1 cellular context compared by ENCODE assay signal in the genomic region with DNA sequence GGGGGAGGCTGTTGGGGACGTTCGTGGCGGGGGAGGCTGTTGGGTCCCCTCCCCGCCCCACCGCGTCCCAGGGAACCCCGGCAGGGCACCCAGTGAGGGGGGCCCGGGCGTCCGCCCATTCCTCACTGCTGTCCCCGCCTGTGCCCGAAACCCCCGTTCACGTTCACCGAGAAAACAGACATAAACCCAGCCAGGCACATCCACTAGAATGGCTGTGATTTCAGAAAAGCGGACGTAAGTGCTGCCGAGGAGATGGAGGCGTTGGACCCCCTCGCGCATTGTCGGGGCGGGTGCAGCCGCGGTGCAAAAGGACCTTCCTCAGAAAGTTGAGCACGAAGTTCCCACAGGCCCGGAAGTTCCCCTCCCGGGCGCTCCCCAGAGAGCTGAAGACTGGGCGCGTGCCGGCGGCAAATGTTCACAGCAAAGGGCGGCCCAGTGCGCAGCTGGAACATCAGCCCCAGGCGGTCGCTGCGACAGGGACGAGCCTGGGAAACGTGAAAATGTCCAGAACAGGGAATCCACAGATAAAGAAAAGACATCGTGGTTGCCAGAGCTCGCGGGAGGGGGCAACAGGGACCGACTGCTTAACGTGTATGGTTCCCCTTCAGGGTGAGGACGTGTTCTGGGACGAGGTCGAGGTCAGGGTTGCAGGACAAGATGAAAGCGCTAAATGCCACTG.
TF ChIP-seq lines count a peak whose summit lies in the region.

No MANE protein-coding gene starts in this region.

TF ChIP-seq in H1, 55 proteins besides CTCF, POLR2A, EP300 and RAD21:
- TF ChIP-seq RBBP5 (IDR thresholded peaks at IDR 0.05; ENCODE audit: borderline replicate concordance, low read depth, low read length): 0 out of 2 replicates have a peak, but pooled peaks have one; percentile 33
- TF ChIP-seq SAP30 (IDR thresholded peaks at IDR 0.05; ENCODE audit: insufficient read depth, insufficient replicate concordance, low read length): no peak
- TF ChIP-seq KDM5A (IDR thresholded peaks at IDR 0.05; ENCODE audit: low read length): no peak
- TF ChIP-seq, protein P1, sequence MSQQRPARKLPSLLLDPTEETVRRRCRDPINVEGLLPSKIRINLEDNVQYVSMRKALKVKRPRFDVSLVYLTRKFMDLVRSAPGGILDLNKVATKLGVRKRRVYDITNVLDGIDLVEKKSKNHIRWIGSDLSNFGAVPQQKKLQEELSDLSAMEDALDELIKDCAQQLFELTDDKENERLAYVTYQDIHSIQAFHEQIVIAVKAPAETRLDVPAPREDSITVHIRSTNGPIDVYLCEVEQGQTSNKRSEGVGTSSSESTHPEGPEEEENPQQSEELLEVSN (IDR thresholded peaks at IDR 0.05): peak; percentile 79
- peak; percentile 69 for TF ChIP-seq EZH2 (IDR thresholded peaks at IDR 0.05; ENCODE audit: low read depth, low read length, severe bottlenecking)
- peak; percentile 36 for TF ChIP-seq KDM4A (IDR thresholded peaks at IDR 0.05; ENCODE audit: low read depth, low read length, severe bottlenecking)
- peak; percentile 77 for TF ChIP-seq SUZ12 (IDR thresholded peaks at IDR 0.05; ENCODE audit: low read length)
- peak; percentile 27 for TF ChIP-seq RNF2 (IDR thresholded peaks at IDR 0.05; ENCODE audit: borderline replicate concordance, low read depth, low read length, missing control alignments, poor library complexity, severe bottlenecking)
- no peak for TF ChIP-seq TAF7 (optimal IDR thresholded peaks at IDR 0.05; ENCODE audit: borderline replicate concordance, low read depth, low read length)
- TF ChIP-seq TBP (IDR thresholded peaks at IDR 0.05; ENCODE audit: low read depth, low read length): no peak
- no peak for TF ChIP-seq BACH1 (IDR thresholded peaks at IDR 0.05; ENCODE audit: low read length)
- TF ChIP-seq, protein P2, sequence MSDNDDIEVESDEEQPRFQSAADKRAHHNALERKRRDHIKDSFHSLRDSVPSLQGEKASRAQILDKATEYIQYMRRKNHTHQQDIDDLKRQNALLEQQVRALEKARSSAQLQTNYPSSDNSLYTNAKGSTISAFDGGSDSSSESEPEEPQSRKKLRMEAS (IDR thresholded peaks at IDR 0.05): peak; percentile 70
TF ChIP-seq in H1: peak in this region for 7.
